ENCODE assay signal across 26 cellular contexts in the genomic region with DNA sequence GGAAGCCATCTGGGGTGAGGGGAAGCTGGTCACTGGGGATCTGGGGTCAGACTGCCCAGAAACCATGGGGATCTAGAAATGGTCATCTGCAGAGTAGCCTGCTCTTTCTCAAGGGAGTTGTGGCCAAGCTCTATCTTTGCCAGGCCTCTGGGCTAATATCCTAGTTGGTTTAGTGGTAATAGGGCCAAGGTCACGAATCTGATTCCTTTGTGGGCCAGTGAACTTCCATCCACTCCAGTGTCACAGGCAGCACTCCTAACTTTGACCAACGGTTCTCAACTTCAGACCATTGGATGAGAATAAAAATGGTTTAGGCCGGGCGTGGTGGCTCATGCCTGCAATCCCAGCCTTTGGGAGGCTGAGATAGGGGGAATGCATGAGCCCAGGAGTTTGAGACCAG. TPM values are rescaled to one million over a fixed set of nuclear protein-coding genes. Genes with fewer than 3 reads are reported as not detected.
A peak's percentile ranks its signal among the peaks of the same experiment; 100 is the strongest.
DNase-seq lines count a peak whose midpoint lies in the region; ATAC-seq lines count a peak whose summit lies in the region.
"Had no signal": no experiment of that assay in that cellular context is flagged by ENCODE, and none has a peak within 500 bp of the region (broad histone marks: within the 10 kb centered on the region; RNA-seq: fewer than 3 reads in every experiment).

No MANE protein-coding gene starts in this region.

- no peaks in the 10 kb centered on the region for H3K9me3 ChIP-seq in subcutaneous abdominal adipose tissue (ENCODE audit: control insufficient read depth in 5 of 5, low read length in 5 of 5)
- H3K9me3 ChIP-seq: BE2C, colonic mucosa, esophagus squamous epithelium, psoas muscle had no signal

- POLR2A ChIA-PET in activated CD4-positive, alpha-beta memory T cell treated with anti-CD3 and anti-CD28 coated beads, Interleukin-2, amount 10 ng/mL, durations not matched to agents 7 days and 5 days (lab: Charles Lee): interaction anchor here (1.3 to 5.6 kb wide), 10 partner anchors 9 to 222 kb away, joined by 3 to 101 read pairs (median 10); a partner anchor contains a TSS
- POLR2A ChIA-PET in activated CD4-positive, alpha-beta memory T cell treated with anti-CD3 and anti-CD28 coated beads for 36 hours (lab: Charles Lee): no interaction called here

- H3K4me3 Mint-ChIP-seq in activated CD4-positive, alpha-beta memory T cell treated with anti-CD3 and anti-CD28 coated beads, Interleukin-2, amount 10 ng/mL, durations not matched to agents 7 days and 5 days: no peak overlapping the region
- no peak overlapping the region for H3K4me3 Mint-ChIP-seq in activated CD4-positive, alpha-beta memory T cell treated with anti-CD3 and anti-CD28 coated beads for 36 hours
- no peak overlapping the region for H3K4me3 Mint-ChIP-seq in activated T-helper 1 cell treated with anti-CD3 and anti-CD28 coated beads, Interleukin-12 subunit alpha, Interleukin-12 subunit beta, Interleukin-2, Interleukin-4 antibody, amounts not matched to agents 30 ng/mL and 10 ng/mL and 1 ng/mL, durations not matched to agents 14 hours and 24 hours and 36 hours
- no peak overlapping the region for H3K4me3 Mint-ChIP-seq in memory B cell
- H3K4me3 Mint-ChIP-seq: endodermal cell, H9 had no signal

- no peak for DNase-seq in activated CD4-positive, alpha-beta memory T cell treated with anti-CD3 and anti-CD28 coated beads, Interleukin-2, amount 10 ng/mL, durations not matched to agents 7 days and 5 days
- DNase-seq in activated CD4-positive, alpha-beta memory T cell treated with anti-CD3 and anti-CD28 coated beads for 36 hours: no peak
- DNase-seq in activated T-helper 1 cell treated with anti-CD3 and anti-CD28 coated beads, Interleukin-12 subunit alpha, Interleukin-12 subunit beta, Interleukin-2, Interleukin-4 antibody, amounts not matched to agents 30 ng/mL and 10 ng/mL and 1 ng/mL, durations not matched to agents 14 hours and 24 hours and 36 hours (ENCODE audit: low spot score): no peak
- DNase-seq in memory B cell (ENCODE audit: low spot score in 2 of 2) (no peak), NCI-H2196 treated with DMSO at 0.1 percent for 48 hours (lab: John Stamatoyannopoulos, UW; ENCODE audit: unreplicated experiment) (no peak)
- DNase-seq in activated T-cell treated with anti-CD3 and anti-CD28 coated beads, Interleukin-2, amount 50 U/mL, for 1 hour: no peak
- DNase-seq: activated CD4-positive, alpha-beta T cell treated with anti-CD3 and anti-CD28 coated beads for 48 hours; activated CD8-positive, alpha-beta memory T cell treated with anti-CD3 and anti-CD28 coated beads, Interleukin-2, amount 50 U/mL, for 4 hours; BE2C; colonic mucosa; EL; endodermal cell; esophagus squamous epithelium; H9; left ventricle myocardium superior; NCI-H1092; NCI-H187; NCI-H2227 treated with DMSO at 0.1 percent for 48 hours; psoas muscle; RPMI8226; stimulated activated CD4-positive, alpha-beta T cell treated with anti-CD3 and anti-CD28 coated beads, Interleukin-1b, Interleukin-23, amount 100 ng/mL, for 48 hours had no signal

- intact Hi-C loops in activated CD4-positive, alpha-beta memory T cell treated with anti-CD3 and anti-CD28 coated beads for 36 hours (cut with micrococcal nuclease): no loop called here
- intact Hi-C loops in activated T-helper 1 cell treated with anti-CD3 and anti-CD28 coated beads, Interleukin-12 subunit alpha, Interleukin-12 subunit beta, Interleukin-2, Interleukin-4 antibody, amounts not matched to agents 30 ng/mL and 10 ng/mL and 1 ng/mL, durations not matched to agents 14 hours and 24 hours and 36 hours (cut with micrococcal nuclease): no loop called here

- H3K27me3 Mint-ChIP-seq in activated CD4-positive, alpha-beta memory T cell treated with anti-CD3 and anti-CD28 coated beads, Interleukin-2, amount 10 ng/mL, durations not matched to agents 7 days and 5 days: no peaks in the 10 kb centered on the region
- no peaks in the 10 kb centered on the region for H3K27me3 Mint-ChIP-seq in activated CD4-positive, alpha-beta memory T cell treated with anti-CD3 and anti-CD28 coated beads for 36 hours
- H3K27me3 Mint-ChIP-seq in activated T-helper 1 cell treated with anti-CD3 and anti-CD28 coated beads, Interleukin-12 subunit alpha, Interleukin-12 subunit beta, Interleukin-2, Interleukin-4 antibody, amounts not matched to agents 30 ng/mL and 10 ng/mL and 1 ng/mL, durations not matched to agents 14 hours and 24 hours and 36 hours (ENCODE audit: insufficient read depth): no peaks in the 10 kb centered on the region
- no peaks in the 10 kb centered on the region for H3K27me3 Mint-ChIP-seq in memory B cell

- H3K4me3 ChIP-seq in subcutaneous abdominal adipose tissue (ENCODE audit: low read depth in 1 of 5, low read length in 5 of 5): no peak overlapping the region
- H3K4me3 ChIP-seq: colonic mucosa, esophagus squamous epithelium, hepatocyte, psoas muscle, skin epidermis had no signal

- H3K4me1 Mint-ChIP-seq in activated CD4-positive, alpha-beta memory T cell treated with anti-CD3 and anti-CD28 coated beads, Interleukin-2, amount 10 ng/mL, durations not matched to agents 7 days and 5 days: peaks cover 78% of the 10 kb centered on the region
- H3K4me1 Mint-ChIP-seq in activated CD4-positive, alpha-beta memory T cell treated with anti-CD3 and anti-CD28 coated beads for 36 hours (ENCODE audit: low read depth): peaks cover 61% of the 10 kb centered on the region
- peaks cover 77% of the 10 kb centered on the region for H3K4me1 Mint-ChIP-seq in activated T-helper 1 cell treated with anti-CD3 and anti-CD28 coated beads, Interleukin-12 subunit alpha, Interleukin-12 subunit beta, Interleukin-2, Interleukin-4 antibody, amounts not matched to agents 30 ng/mL and 10 ng/mL and 1 ng/mL, durations not matched to agents 14 hours and 24 hours and 36 hours (ENCODE audit: low read depth)
- H3K4me1 Mint-ChIP-seq in memory B cell: peaks cover 37% of the 10 kb centered on the region

- H3K9me3 Mint-ChIP-seq in activated CD4-positive, alpha-beta memory T cell treated with anti-CD3 and anti-CD28 coated beads, Interleukin-2, amount 10 ng/mL, durations not matched to agents 7 days and 5 days: peaks cover 4% of the 10 kb centered on the region
- no peaks in the 10 kb centered on the region for H3K9me3 Mint-ChIP-seq in activated CD4-positive, alpha-beta memory T cell treated with anti-CD3 and anti-CD28 coated beads for 36 hours
- peaks cover 3% of the 10 kb centered on the region for H3K9me3 Mint-ChIP-seq in activated T-helper 1 cell treated with anti-CD3 and anti-CD28 coated beads, Interleukin-12 subunit alpha, Interleukin-12 subunit beta, Interleukin-2, Interleukin-4 antibody, amounts not matched to agents 30 ng/mL and 10 ng/mL and 1 ng/mL, durations not matched to agents 14 hours and 24 hours and 36 hours
- peaks cover 4% of the 10 kb centered on the region for H3K9me3 Mint-ChIP-seq in memory B cell
- H3K9me3 Mint-ChIP-seq: endodermal cell, H9 had no signal

- H3K36me3 ChIP-seq in subcutaneous abdominal adipose tissue (ENCODE audit: control insufficient read depth in 5 of 5, insufficient read depth in 5 of 5, low read length in 5 of 5): no peaks in the 10 kb centered on the region
- H3K36me3 ChIP-seq: BE2C, colonic mucosa, esophagus squamous epithelium had no signal

- CTCF ChIA-PET in activated CD4-positive, alpha-beta memory T cell treated with anti-CD3 and anti-CD28 coated beads, Interleukin-2, amount 10 ng/mL, durations not matched to agents 7 days and 5 days (lab: Charles Lee): interaction anchor here (0.6 to 1.7 kb wide), 9 partner anchors 12 to 222 kb away, joined by 3 to 6 read pairs (median 5); a partner anchor contains a TSS
- CTCF ChIA-PET in activated CD4-positive, alpha-beta memory T cell treated with anti-CD3 and anti-CD28 coated beads for 36 hours (lab: Charles Lee): interaction anchor here (0.9 kb wide), 1 partner anchor 195 kb away, joined by 3 read pairs; no protein-coding TSS in a partner anchor

- ATAC-seq in memory B cell (ENCODE audit: low read depth): no peak
- no peak for ATAC-seq in HG03565 (IDR thresholded peaks at IDR 0.05; ENCODE audit: unreplicated experiment)

- H3K9ac ChIP-seq in subcutaneous abdominal adipose tissue (ENCODE audit: low read length in 5 of 5): peak overlapping the region in 1 of 5 donors; percentile 29

- peak overlapping the region; percentile 93 for H3K27ac Mint-ChIP-seq in activated CD4-positive, alpha-beta memory T cell treated with anti-CD3 and anti-CD28 coated beads, Interleukin-2, amount 10 ng/mL, durations not matched to agents 7 days and 5 days
- H3K27ac Mint-ChIP-seq in activated CD4-positive, alpha-beta memory T cell treated with anti-CD3 and anti-CD28 coated beads for 36 hours: no peak overlapping the region
- H3K27ac Mint-ChIP-seq in activated T-helper 1 cell treated with anti-CD3 and anti-CD28 coated beads, Interleukin-12 subunit alpha, Interleukin-12 subunit beta, Interleukin-2, Interleukin-4 antibody, amounts not matched to agents 30 ng/mL and 10 ng/mL and 1 ng/mL, durations not matched to agents 14 hours and 24 hours and 36 hours: peak overlapping the region; percentile 83
- H3K27ac Mint-ChIP-seq in memory B cell: peak overlapping the region; percentile 89
- H3K27ac Mint-ChIP-seq: endodermal cell had no signal

- peaks cover 11 to 61% (median 49%) of the 10 kb centered on the region in 5 donors for H3K4me1 ChIP-seq in subcutaneous abdominal adipose tissue (ENCODE audit: control insufficient read depth in 5 of 5, insufficient read depth in 5 of 5, low read length in 5 of 5)
- H3K4me1 ChIP-seq: colonic mucosa, psoas muscle had no signal

- no peaks in the 10 kb centered on the region for H3K27me3 ChIP-seq in subcutaneous abdominal adipose tissue (ENCODE audit: control insufficient read depth in 5 of 5, insufficient read depth in 4 of 5, low read length in 5 of 5)
- H3K27me3 ChIP-seq: BE2C, colonic mucosa, esophagus squamous epithelium, hepatocyte had no signal

- peak overlapping the region; percentile 92 for H3K27ac ChIP-seq in subcutaneous abdominal adipose tissue (ENCODE audit: low read depth, low read length)
- H3K27ac ChIP-seq: colonic mucosa, esophagus squamous epithelium, hepatocyte, psoas muscle, VCaP had no signal

- H3K36me3 Mint-ChIP-seq in activated CD4-positive, alpha-beta memory T cell treated with anti-CD3 and anti-CD28 coated beads, Interleukin-2, amount 10 ng/mL, durations not matched to agents 7 days and 5 days (ENCODE audit: low read depth): peaks cover 7% of the 10 kb centered on the region
- H3K36me3 Mint-ChIP-seq in activated CD4-positive, alpha-beta memory T cell treated with anti-CD3 and anti-CD28 coated beads for 36 hours: no peaks in the 10 kb centered on the region
- H3K36me3 Mint-ChIP-seq in activated T-helper 1 cell treated with anti-CD3 and anti-CD28 coated beads, Interleukin-12 subunit alpha, Interleukin-12 subunit beta, Interleukin-2, Interleukin-4 antibody, amounts not matched to agents 30 ng/mL and 10 ng/mL and 1 ng/mL, durations not matched to agents 14 hours and 24 hours and 36 hours (ENCODE audit: low read depth): peaks cover 5% of the 10 kb centered on the region
- no peaks in the 10 kb centered on the region for H3K36me3 Mint-ChIP-seq in memory B cell

RNA-seq across cellular contexts. Expression of a gene that starts 28.1 kb away (rescaled TPM):
- total RNA-seq in activated CD4-positive, alpha-beta memory T cell treated with anti-CD3 and anti-CD28 coated beads, Interleukin-2, amount 10 ng/mL, durations not matched to agents 7 days and 5 days: 10 to 100 TPM; 65.9 to 67.0 TPM
- 10 to 100 TPM; 38.6 to 40.4 TPM for total RNA-seq in activated CD4-positive, alpha-beta memory T cell treated with anti-CD3 and anti-CD28 coated beads for 36 hours
- total RNA-seq in activated T-helper 1 cell treated with anti-CD3 and anti-CD28 coated beads, Interleukin-12 subunit alpha, Interleukin-12 subunit beta, Interleukin-2, Interleukin-4 antibody, amounts not matched to agents 30 ng/mL and 10 ng/mL and 1 ng/mL, durations not matched to agents 14 hours and 24 hours and 36 hours: 46.4 and 53.7 TPM in 2 replicates
